ENCODE assay signal across 13 cellular contexts in the genomic region with DNA sequence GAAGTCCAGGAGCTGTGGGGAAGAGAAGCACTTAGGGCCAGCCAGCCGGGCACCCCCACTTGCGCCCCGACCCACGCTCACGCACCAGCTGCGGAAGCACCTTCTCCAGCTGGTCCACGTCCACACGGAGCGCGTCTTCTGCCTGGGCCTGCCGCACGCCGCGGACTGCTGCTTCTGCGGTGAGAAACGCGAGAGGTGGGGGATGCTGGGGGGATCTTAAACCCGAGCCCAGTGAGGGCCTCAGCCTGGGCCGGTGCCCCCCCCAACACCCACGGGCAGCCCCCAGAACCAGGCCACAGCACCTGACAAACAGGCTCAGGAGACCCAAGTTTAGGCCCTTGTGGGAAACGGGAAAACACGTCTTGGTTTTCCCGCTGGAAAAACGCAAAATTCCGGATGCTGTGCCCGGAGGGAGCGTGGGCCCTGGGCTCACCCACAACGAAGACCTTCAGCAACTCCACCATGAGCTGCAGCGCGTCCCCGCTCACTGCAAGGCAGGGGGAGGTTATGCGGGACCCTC.
"Had no signal": no experiment of that assay in that cellular context is flagged by ENCODE, and none has a peak within 500 bp of the region (broad histone marks: within the 10 kb centered on the region; RNA-seq: fewer than 3 reads in every experiment).

No MANE protein-coding gene starts in this region.

- H3K36me3 ChIP-seq: brain microvascular endothelial cell had no signal

- H3K9me3 ChIP-seq: MG63, Peyer's patch had no signal

- H3K4me3 ChIP-seq: MG63, Peyer's patch had no signal

- H3K36me3 Mint-ChIP-seq: activated CD4-positive, alpha-beta memory T cell treated with anti-CD3 and anti-CD28 coated beads for 36 hours; activated naive CD8-positive, alpha-beta T cell; T-cell had no signal

- H3K27ac Mint-ChIP-seq: activated CD4-positive, alpha-beta memory T cell treated with anti-CD3 and anti-CD28 coated beads for 36 hours; activated CD4-positive, alpha-beta T cell treated with anti-CD3 and anti-CD28 coated beads, Interleukin-2, amount 10 ng/mL, durations not matched to agents 7 days and 5 days; activated naive CD4-positive, alpha-beta T cell treated with anti-CD3 and anti-CD28 coated beads for 36 hours; activated T-helper 17 cell treated with anti-CD3 and anti-CD28 coated beads, Interleukin-2, amount 50 U/mL, for 72 hours; T-cell had no signal

- H3K4me1 Mint-ChIP-seq: activated T-helper 17 cell treated with anti-CD3 and anti-CD28 coated beads, Interleukin-2, amount 50 U/mL, for 72 hours had no signal

- H3K9me3 Mint-ChIP-seq: activated CD4-positive, alpha-beta memory T cell treated with anti-CD3 and anti-CD28 coated beads for 36 hours; activated CD4-positive, alpha-beta T cell treated with anti-CD3 and anti-CD28 coated beads, Interleukin-2, amount 10 ng/mL, durations not matched to agents 7 days and 5 days; activated naive CD4-positive, alpha-beta T cell treated with anti-CD3 and anti-CD28 coated beads for 36 hours; activated T-helper 17 cell treated with anti-CD3 and anti-CD28 coated beads, Interleukin-2, amount 50 U/mL, for 72 hours; T-cell had no signal

- ATAC-seq: activated T-helper 17 cell treated with anti-CD3 and anti-CD28 coated beads, Interleukin-2, amount 50 U/mL, for 72 hours; T-cell had no signal

- DNase-seq: brain microvascular endothelial cell, cerebellar nuclear complex, NCI-H2029 treated with DMSO at 0.1 percent for 48 hours had no signal

- H3K4me3 Mint-ChIP-seq: activated CD4-positive, alpha-beta memory T cell treated with anti-CD3 and anti-CD28 coated beads for 36 hours; activated CD4-positive, alpha-beta T cell treated with anti-CD3 and anti-CD28 coated beads, Interleukin-2, amount 10 ng/mL, durations not matched to agents 7 days and 5 days; activated naive CD4-positive, alpha-beta T cell treated with anti-CD3 and anti-CD28 coated beads for 36 hours; activated naive CD8-positive, alpha-beta T cell; T-cell had no signal

- H3K27me3 Mint-ChIP-seq: activated CD4-positive, alpha-beta memory T cell treated with anti-CD3 and anti-CD28 coated beads for 36 hours; activated CD4-positive, alpha-beta T cell treated with anti-CD3 and anti-CD28 coated beads, Interleukin-2, amount 10 ng/mL, durations not matched to agents 7 days and 5 days; activated naive CD8-positive, alpha-beta T cell; activated T-helper 17 cell treated with anti-CD3 and anti-CD28 coated beads, Interleukin-2, amount 50 U/mL, for 72 hours; T-cell had no signal

- H3K27ac ChIP-seq: brain microvascular endothelial cell, KMS-11, Peyer's patch had no signal

- FAIRE-seq: TTC549 had no signal

- H3K27me3 ChIP-seq: brain microvascular endothelial cell, MG63, Peyer's patch had no signal
